ENCODE assay signal across 22 cellular contexts in genomic region chr3:24389108-24390090, GRCh38.
DNase-seq lines count a peak whose midpoint lies in the region; ATAC-seq, FAIRE-seq and TF ChIP-seq lines count a peak whose summit lies in the region.
"Had no signal": no experiment of that assay in that cellular context is flagged by ENCODE, and none has a peak within 500 bp of the region (broad histone marks: within the 10 kb centered on the region; RNA-seq: fewer than 3 reads in every experiment).

No MANE protein-coding gene starts in this region.

- ATAC-seq in foreskin keratinocyte = peak; percentile 17
- ATAC-seq in pancreas = peak; percentile 64 to 88 (median 82)
- ATAC-seq in Right ventricle myocardium inferior = no peak
- ATAC-seq: activated CD8-positive, alpha-beta T cell treated with anti-CD3 and anti-CD28 coated beads for 36 hours; naive thymus-derived CD4-positive, alpha-beta T cell had no signal

- WGBS in pancreas, 2 donors = 25 to 28% methylated on average over 6 of the region's 6 CpGs

- POLR2A ChIA-PET in MCF 10A (lab: Yijun Ruan, JAX) = interaction anchor here (0.8 to 1.5 kb wide), 6 partner anchors 10 to 63 kb away, joined by 3 to 7 read pairs (median 4); no protein-coding TSS in a partner anchor

- no TSS peak for BruUV-seq in MCF 10A (replicated peaks; lab: Mats Ljungman, UMichigan)

- peak overlapping the region in 1 of 3 donors; percentile 20 for H3K4me3 ChIP-seq in breast epithelium
- peak overlapping the region in 1 of 4 donors; percentile 3 for H3K4me3 ChIP-seq in pancreas
- H3K4me3 ChIP-seq: right atrium auricular region had no signal

- H3K27me3 Mint-ChIP-seq in MCF 10A (ENCODE audit: insufficient read depth, unreplicated experiment) = no peaks in the 10 kb centered on the region
- no peaks in the 10 kb centered on the region for H3K27me3 Mint-ChIP-seq in CD14-positive monocyte (ENCODE audit: low read depth in 3 of 3)
- H3K27me3 Mint-ChIP-seq: activated CD8-positive, alpha-beta T cell treated with anti-CD3 and anti-CD28 coated beads for 36 hours had no signal

- no peaks in the 10 kb centered on the region for H3K36me3 ChIP-seq in breast epithelium
- H3K36me3 ChIP-seq in pancreas = no peaks in the 10 kb centered on the region
- H3K36me3 ChIP-seq: right atrium auricular region had no signal

- H3K9me3 ChIP-seq in breast epithelium (no peaks in the 10 kb centered on the region), pancreas (no peaks in the 10 kb centered on the region)
- H3K9me3 ChIP-seq: right atrium auricular region had no signal

- CTCF ChIA-PET in MCF 10A (lab: Yijun Ruan, JAX) = interaction anchor here (0.7 to 1.6 kb wide), 2 partner anchors 10 to 61 kb away, joined by 3 to 6 read pairs; no protein-coding TSS in a partner anchor

- no peaks in the 10 kb centered on the region for H3K27me3 ChIP-seq in breast epithelium
- H3K27me3 ChIP-seq in foreskin keratinocyte = no peaks in the 10 kb centered on the region
- H3K27me3 ChIP-seq in pancreas = no peaks in the 10 kb centered on the region
- H3K27me3 ChIP-seq: right atrium auricular region had no signal

- TF ChIP-seq POLR2A in breast epithelium (IDR thresholded peaks at IDR 0.05) = no peak

- H3K4me1 ChIP-seq in breast epithelium (peaks cover 0 to 20% of the 10 kb centered on the region in 2 donors), foreskin keratinocyte (peaks cover 18% of the 10 kb centered on the region), pancreas (peaks cover 9 to 27% (median 25%) of the 10 kb centered on the region in 3 donors)

- TF ChIP-seq CTCF in breast epithelium (IDR thresholded peaks at IDR 0.05) = peak in 1 of 3 donors; percentile 35
- TF ChIP-seq CTCF in MCF 10A (IDR thresholded peaks at IDR 0.05; ENCODE audit: unreplicated experiment) = no peak
- TF ChIP-seq CTCF in foreskin keratinocyte (conservative IDR thresholded peaks at IDR 0.05) = no peak
- no peak for TF ChIP-seq CTCF in pancreas (IDR thresholded peaks at IDR 0.05)
- TF ChIP-seq CTCF in CD14-positive monocyte (IDR thresholded peaks at IDR 0.05) = no peak

- H3K9me3 Mint-ChIP-seq in MCF 10A (ENCODE audit: unreplicated experiment) (no peaks in the 10 kb centered on the region), CD14-positive monocyte (peaks cover 0 to 2% (median 0%) of the 10 kb centered on the region in 7 donors)
- H3K9me3 Mint-ChIP-seq: activated CD8-positive, alpha-beta T cell treated with anti-CD3 and anti-CD28 coated beads for 36 hours had no signal

- no peaks in the 10 kb centered on the region for H3K4me1 Mint-ChIP-seq in MCF 10A (ENCODE audit: insufficient read depth, unreplicated experiment)
- no peaks in the 10 kb centered on the region for H3K4me1 Mint-ChIP-seq in CD14-positive monocyte
- H3K4me1 Mint-ChIP-seq: naive thymus-derived CD4-positive, alpha-beta T cell had no signal

- H3K27ac ChIP-seq in breast epithelium (peak overlapping the region; percentile 71 to 84), foreskin keratinocyte (no peak overlapping the region), pancreas (peak overlapping the region in 2 of 4 donors; percentile 38 to 60)
- H3K27ac ChIP-seq: right atrium auricular region had no signal

- DNase-seq in breast epithelium (ENCODE audit: low spot score in 2 of 2) = no peak
- no peak for DNase-seq in MCF 10A (ENCODE audit: unreplicated experiment)
- peak; percentile 40 to 63 for DNase-seq in foreskin keratinocyte
- peak in 1 of 6 donors; percentile 57 for DNase-seq in pancreas
- DNase-seq in NCI-H510A (lab: John Stamatoyannopoulos, UW) = no peak
- DNase-seq in A172 (ENCODE audit: low spot score) = no peak
- DNase-seq in Right ventricle myocardium inferior (ENCODE audit: missing footprints) = no peak
- no peak for DNase-seq in CD14-positive monocyte (ENCODE audit: low spot score)
- DNase-seq: activated CD8-positive, alpha-beta T cell treated with anti-CD3 and anti-CD28 coated beads for 36 hours; activated effector memory CD4-positive, alpha-beta T cell treated with Interleukin-2 at 50 U/mL for 16 hours; anterior cingulate cortex; COR-L47; islet precursor cell; naive thymus-derived CD4-positive, alpha-beta T cell; NCI-H1436 treated with DMSO at 0.1 percent for 48 hours; NCI-H524; stimulated activated CD4-positive, alpha-beta T cell treated with anti-CD3 and anti-CD28 coated beads, Interleukin-4, amount 100 ng/mL, for 1 hour; T1000 had no signal

- H3K27ac Mint-ChIP-seq in MCF 10A (ENCODE audit: low read depth, unreplicated experiment) (no peak overlapping the region), CD14-positive monocyte (no peak overlapping the region)
- H3K27ac Mint-ChIP-seq: activated CD8-positive, alpha-beta T cell treated with anti-CD3 and anti-CD28 coated beads for 36 hours; naive thymus-derived CD4-positive, alpha-beta T cell had no signal

- FAIRE-seq in pancreas (lab: Jason Lieb, UNC) = no peak
- FAIRE-seq: A204.1, frontal cortex, GM18507 had no signal

- H3K4me3 Mint-ChIP-seq in MCF 10A (ENCODE audit: unreplicated experiment) (no peak overlapping the region), CD14-positive monocyte (no peak overlapping the region)
- H3K4me3 Mint-ChIP-seq: activated CD8-positive, alpha-beta T cell treated with anti-CD3 and anti-CD28 coated beads for 36 hours; naive thymus-derived CD4-positive, alpha-beta T cell had no signal

- intact Hi-C loops in breast epithelium (cut with DNase I; ENCODE audit: low total_unique reads) = loop anchor here (2.0 kb wide), 1 partner anchor 27 kb away; no protein-coding TSS in a partner anchor
- intact Hi-C loops in MCF 10A (cut with micrococcal nuclease) = no loop called here
- intact Hi-C loops in pancreas (cut with DNase I) = no loop called here
- intact Hi-C loops in Right ventricle myocardium inferior (cut with DNase I) = no loop called here
- intact Hi-C loops in CD14-positive monocyte (cut with micrococcal nuclease) = no loop called here

- H3K36me3 Mint-ChIP-seq in MCF 10A (ENCODE audit: insufficient read depth, unreplicated experiment) (no peaks in the 10 kb centered on the region), CD14-positive monocyte (no peaks in the 10 kb centered on the region)
- H3K36me3 Mint-ChIP-seq: naive thymus-derived CD4-positive, alpha-beta T cell had no signal

Comparison
In these comparisons a context has a peak if more than half of its experiments do, and no peak if none do; other contexts are left out.
1. DNase-seq: peak in foreskin keratinocyte (2 of 2); none in breast epithelium (0 of 2), MCF 10A (single experiment), NCI-H510A (single experiment), A172 (single experiment), Right ventricle myocardium inferior (single experiment) and CD14-positive monocyte (single experiment).